Comparison of ENCODE assay signal across 8 cellular contexts in the genomic region with DNA sequence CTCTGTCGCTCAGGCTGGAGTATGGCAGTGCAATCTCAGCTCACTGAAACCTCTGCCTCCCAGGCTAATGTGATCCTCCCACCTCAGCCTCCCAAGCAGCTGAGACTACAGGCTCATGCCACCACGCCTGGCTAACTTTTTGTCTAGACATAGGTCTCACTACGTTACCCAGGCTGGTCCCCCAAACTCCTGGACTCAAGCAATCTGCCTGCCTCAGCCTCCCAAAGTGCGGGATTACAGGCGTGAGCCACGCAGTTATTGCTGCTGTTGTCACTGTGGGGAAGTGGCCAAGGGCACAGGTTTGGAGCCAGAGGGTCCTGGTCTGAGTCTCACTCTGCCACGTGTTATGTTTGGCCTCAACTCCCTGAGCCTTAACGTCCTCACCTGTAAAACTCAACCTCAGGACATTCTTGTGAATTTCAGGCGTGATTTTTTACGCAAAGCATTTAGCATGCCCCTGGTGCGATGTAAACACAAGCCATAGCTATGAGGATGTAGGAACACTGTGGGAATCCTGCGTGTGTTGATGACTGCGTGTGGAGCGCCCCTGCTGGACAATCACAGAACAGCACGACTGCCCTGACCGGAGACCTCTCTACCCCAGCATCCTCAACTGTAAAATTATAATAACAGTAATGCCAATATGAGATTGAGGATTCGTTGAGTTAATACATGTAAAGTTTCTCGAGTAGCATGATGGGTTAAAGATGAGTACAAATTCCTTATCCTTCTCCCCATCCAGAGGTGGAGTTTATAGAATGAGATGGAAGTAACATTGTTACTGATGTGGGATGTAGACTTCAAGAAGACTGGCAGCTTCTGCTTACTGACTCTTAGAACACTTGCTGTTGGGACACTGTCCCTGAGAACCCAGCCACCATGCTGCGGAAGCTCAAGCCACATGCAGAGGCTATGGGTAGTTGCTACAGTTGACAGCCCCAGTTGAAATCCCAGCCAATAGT. TPM values are rescaled to one million over a fixed set of nuclear protein-coding genes. Genes with fewer than 3 reads are reported as not detected.
DNase-seq lines count a peak whose midpoint lies in the region; ATAC-seq and TF ChIP-seq lines count a peak whose summit lies in the region.

No MANE protein-coding gene starts in this region.

- WGBS in right lobe of liver (ENCODE audit: insufficient coverage, low coverage, low lambda C conversion rate, missing lambda C conversion rate): 16% methylated on average over 15 of the region's 19 CpGs

- H3K9me3 Mint-ChIP-seq in WTC11: no peaks in the 10 kb centered on the region

- H3K9me3 ChIP-seq in right lobe of liver: no peaks in the 10 kb centered on the region

- no peak for DNase-seq in BJ (ENCODE audit: low read depth)
- peak; percentile 34 for DNase-seq in HT1080 (ENCODE audit: low read depth)
- DNase-seq in WTC11 (ENCODE audit: low spot score): peak; percentile 83
- DNase-seq in cardiac fibroblast (ENCODE audit: low read depth in 2 of 2): peak; percentile 58 to 63
- peak in 1 of 3 donors; percentile 57 for DNase-seq in right lobe of liver
- peak; percentile 38 to 42 for DNase-seq in stimulated activated CD8-positive, alpha-beta memory T cell treated with anti-CD3 and anti-CD28 coated beads, Interleukin-4, amount 100 ng/mL, for 1 hour (ENCODE audit: low read depth in 2 of 2, low spot score in 1 of 2)

- TF ChIP-seq POLR2A in right lobe of liver (IDR thresholded peaks at IDR 0.05): no peak

- no peak overlapping the region for H3K4me3 ChIP-seq in BJ (ENCODE audit: low read depth, low read length)
- H3K4me3 ChIP-seq in cardiac fibroblast (replicated peaks in 1 of 2; ENCODE audit: low read depth in 2 of 2, low read length in 2 of 2): no peak overlapping the region
- H3K4me3 ChIP-seq in right lobe of liver: no peak overlapping the region

- CTCF ChIA-PET in BJ (lab: Yijun Ruan, JAX): interaction anchor here (0.7 to 4.3 kb wide), 22 partner anchors 8 to 254 kb away, joined by 3 to 48 read pairs (median 4); partner anchors contain the start of genes CALM3 and DACT3
- CTCF ChIA-PET in WTC11 (lab: Charles Lee): interaction anchor here (0.5 to 7.9 kb wide), 37 partner anchors 9 to 288 kb away, joined by 3 to 125 read pairs (median 5); partner anchors contain the start of genes CALM3, CCDC8, DACT3 and PNMA8B

- no peaks in the 10 kb centered on the region for H3K27me3 ChIP-seq in BJ (ENCODE audit: control insufficient read depth, insufficient read depth, low read length)
- H3K27me3 ChIP-seq in right lobe of liver: no peaks in the 10 kb centered on the region

- no peak overlapping the region for H3K27ac ChIP-seq in right lobe of liver

- H3K4me1 ChIP-seq in right lobe of liver: no peaks in the 10 kb centered on the region

- intact Hi-C loops in right lobe of liver (cut with DNase I): no loop called here

- no peak overlapping the region for H3K27ac Mint-ChIP-seq in WTC11

- H3K4me3 Mint-ChIP-seq in WTC11: no peak overlapping the region

- peaks cover 5% of the 10 kb centered on the region for H3K27me3 Mint-ChIP-seq in WTC11 (ENCODE audit: low read depth)

- POLR2A ChIA-PET in BJ (lab: Charles Lee) (no interaction called here), WTC11 (lab: Charles Lee) (no interaction called here)

- H3K36me3 Mint-ChIP-seq in WTC11: no peaks in the 10 kb centered on the region

- 0 out of 2 replicates have a peak, but pooled peaks cover 2% of the 10 kb centered on the region for H3K4me1 Mint-ChIP-seq in WTC11

- H3K36me3 ChIP-seq in BJ (ENCODE audit: control insufficient read depth, insufficient read depth, low read length) (no peaks in the 10 kb centered on the region), right lobe of liver (no peaks in the 10 kb centered on the region)

- peak; percentile 95 for TF ChIP-seq CTCF in BJ (IDR thresholded peaks at IDR 0.05; ENCODE audit: insufficient read depth, low read depth, low read length)
- TF ChIP-seq CTCF in WTC11 (IDR thresholded peaks at IDR 0.05): peak; percentile 92
- peak; percentile 97 for TF ChIP-seq CTCF in cardiac fibroblast (IDR thresholded peaks at IDR 0.05; ENCODE audit: low read depth, low read length)
- TF ChIP-seq CTCF in right lobe of liver (IDR thresholded peaks at IDR 0.05): peak; percentile 64 to 91 (median 88)

- peak; percentile 89 for ATAC-seq in WTC11
- peak; percentile 87 to 91 (median 89) for ATAC-seq in right lobe of liver
- ATAC-seq in HG02938 (IDR thresholded peaks at IDR 0.05; ENCODE audit: unreplicated experiment): no peak
- ATAC-seq in GM18867 (IDR thresholded peaks at IDR 0.05; ENCODE audit: unreplicated experiment): no peak

TF ChIP-seq in WTC11, 78 proteins besides CTCF, POLR2A, EP300 and RAD21:
- TF ChIP-seq ATF3 (CRISPR knock-in tag; conservative IDR thresholded peaks at IDR 0.05) (no peak), TEAD1 (CRISPR knock-in tag; IDR thresholded peaks at IDR 0.05) (no peak), ZNF416 (CRISPR knock-in tag; IDR thresholded peaks at IDR 0.05) (no peak), PRDM15 (CRISPR knock-in tag; IDR thresholded peaks at IDR 0.05) (no peak), GTF2I (CRISPR knock-in tag; conservative IDR thresholded peaks at IDR 0.05) (no peak), RELA (CRISPR knock-in tag; IDR thresholded peaks at IDR 0.05; ENCODE audit: borderline replicate concordance) (no peak)
- TF ChIP-seq, protein P1, sequence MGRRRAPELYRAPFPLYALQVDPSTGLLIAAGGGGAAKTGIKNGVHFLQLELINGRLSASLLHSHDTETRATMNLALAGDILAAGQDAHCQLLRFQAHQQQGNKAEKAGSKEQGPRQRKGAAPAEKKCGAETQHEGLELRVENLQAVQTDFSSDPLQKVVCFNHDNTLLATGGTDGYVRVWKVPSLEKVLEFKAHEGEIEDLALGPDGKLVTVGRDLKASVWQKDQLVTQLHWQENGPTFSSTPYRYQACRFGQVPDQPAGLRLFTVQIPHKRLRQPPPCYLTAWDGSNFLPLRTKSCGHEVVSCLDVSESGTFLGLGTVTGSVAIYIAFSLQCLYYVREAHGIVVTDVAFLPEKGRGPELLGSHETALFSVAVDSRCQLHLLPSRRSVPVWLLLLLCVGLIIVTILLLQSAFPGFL (CRISPR knock-in tag; IDR thresholded peaks at IDR 0.05; ENCODE audit: borderline replicate concordance): no peak

RNA-seq across cellular contexts. Expression of gene PNMA8B, which starts 41.8 kb away (rescaled TPM):
- 0.15 and 0.17 TPM in 2 replicates for polyA plus RNA-seq in BJ (2011; rRNA removed)
- 0.19 and 0.21 TPM in 2 replicates for polyA minus RNA-seq in BJ (2011; rRNA and poly(A)+ RNA removed)
- not detected in 2 replicates for total RNA-seq in HT1080 (2014; rRNA removed; shearing (Covaris generic))
- polyA plus RNA-seq in HT1080 (2015; cell fraction: cytosol; rRNA removed): not detected in 2 replicates
- not detected in 2 replicates for polyA plus RNA-seq in HT1080 (2015; cell fraction: nucleus; rRNA removed)
- total RNA-seq in WTC11 (2021) (2.8 to 4.0 TPM (median 3.6 TPM) in 3 replicates), right lobe of liver (under 1 TPM; 0.20 to 0.55 (median 0.33) TPM)

Comparison
In these comparisons a context has a peak if more than half of its experiments do, and no peak if none do; other contexts are left out.
1. ATAC-seq: peak in WTC11 (single experiment) and right lobe of liver (4 of 4); none in HG02938 (single experiment) and GM18867 (single experiment).
2. Peak in every context shown above with its lines, with median percentiles within 50 percentile points of each other: CTCF ChIP-seq.